Comparison of ENCODE assay signal across 1 cellular context in the genomic region with DNA sequence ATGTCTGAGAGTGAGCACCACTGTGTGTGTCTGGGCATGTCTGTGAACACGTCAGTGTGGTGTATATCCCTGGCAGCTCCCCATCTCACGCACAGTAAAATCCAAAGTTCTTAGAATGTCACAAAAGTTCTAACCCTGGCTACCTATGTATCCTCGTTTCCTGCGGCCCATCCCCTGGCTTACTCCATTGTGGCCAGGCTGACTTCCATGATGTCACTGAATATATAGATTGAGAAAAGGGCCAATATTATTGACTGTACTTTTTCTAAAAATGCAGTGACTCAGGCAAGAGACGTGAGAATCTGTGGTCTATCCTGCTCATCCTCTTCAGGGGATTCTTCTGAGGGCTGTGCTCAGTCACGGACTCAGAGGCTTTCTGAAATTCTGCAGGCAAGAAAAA.
TF ChIP-seq lines count a peak whose summit lies in the region.

No MANE protein-coding gene starts in this region.

TF ChIP-seq in HepG2, 621 proteins besides CTCF, POLR2A, EP300 and RAD21:
- TF ChIP-seq MBNL3 (CRISPR knock-in tag; conservative IDR thresholded peaks at IDR 0.05) (no peak), HNRNPK (IDR thresholded peaks at IDR 0.05; ENCODE audit: low read depth, low read length, poor library complexity, severe bottlenecking) (no peak), FOXO1 (CRISPR knock-in tag; IDR thresholded peaks at IDR 0.05) (no peak), ELF1 (CRISPR knock-in tag; IDR thresholded peaks at IDR 0.05) (no peak), ZNF264 (CRISPR knock-in tag; IDR thresholded peaks at IDR 0.05) (no peak), KLF12 (CRISPR knock-in tag; IDR thresholded peaks at IDR 0.05; ENCODE audit: borderline replicate concordance) (no peak), ZNF713 (CRISPR knock-in tag; IDR thresholded peaks at IDR 0.05) (no peak), MZF1 (CRISPR knock-in tag; IDR thresholded peaks at IDR 0.05; ENCODE audit: borderline replicate concordance) (no peak), ATF7 (IDR thresholded peaks at IDR 0.05) (no peak), ATF7 (CRISPR knock-in tag; IDR thresholded peaks at IDR 0.05) (no peak), PAX8 (CRISPR knock-in tag; IDR thresholded peaks at IDR 0.05; ENCODE audit: borderline replicate concordance) (no peak), CREB1 (IDR thresholded peaks at IDR 0.05) (no peak), CREB1 (CRISPR knock-in tag; IDR thresholded peaks at IDR 0.05) (no peak), NFE2L1 (CRISPR knock-in tag; IDR thresholded peaks at IDR 0.05; ENCODE audit: borderline replicate concordance) (no peak), ZNF746 (CRISPR knock-in tag; IDR thresholded peaks at IDR 0.05) (no peak), SMARCE1 (IDR thresholded peaks at IDR 0.05; ENCODE audit: borderline replicate concordance) (no peak)
- TF ChIP-seq, protein P1, sequence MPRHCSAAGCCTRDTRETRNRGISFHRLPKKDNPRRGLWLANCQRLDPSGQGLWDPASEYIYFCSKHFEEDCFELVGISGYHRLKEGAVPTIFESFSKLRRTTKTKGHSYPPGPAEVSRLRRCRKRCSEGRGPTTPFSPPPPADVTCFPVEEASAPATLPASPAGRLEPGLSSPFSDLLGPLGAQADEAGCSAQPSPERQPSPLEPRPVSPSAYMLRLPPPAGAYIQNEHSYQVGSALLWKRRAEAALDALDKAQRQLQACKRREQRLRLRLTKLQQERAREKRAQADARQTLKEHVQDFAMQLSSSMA (CRISPR knock-in tag; IDR thresholded peaks at IDR 0.05) = no peak
- TF ChIP-seq, protein P2, sequence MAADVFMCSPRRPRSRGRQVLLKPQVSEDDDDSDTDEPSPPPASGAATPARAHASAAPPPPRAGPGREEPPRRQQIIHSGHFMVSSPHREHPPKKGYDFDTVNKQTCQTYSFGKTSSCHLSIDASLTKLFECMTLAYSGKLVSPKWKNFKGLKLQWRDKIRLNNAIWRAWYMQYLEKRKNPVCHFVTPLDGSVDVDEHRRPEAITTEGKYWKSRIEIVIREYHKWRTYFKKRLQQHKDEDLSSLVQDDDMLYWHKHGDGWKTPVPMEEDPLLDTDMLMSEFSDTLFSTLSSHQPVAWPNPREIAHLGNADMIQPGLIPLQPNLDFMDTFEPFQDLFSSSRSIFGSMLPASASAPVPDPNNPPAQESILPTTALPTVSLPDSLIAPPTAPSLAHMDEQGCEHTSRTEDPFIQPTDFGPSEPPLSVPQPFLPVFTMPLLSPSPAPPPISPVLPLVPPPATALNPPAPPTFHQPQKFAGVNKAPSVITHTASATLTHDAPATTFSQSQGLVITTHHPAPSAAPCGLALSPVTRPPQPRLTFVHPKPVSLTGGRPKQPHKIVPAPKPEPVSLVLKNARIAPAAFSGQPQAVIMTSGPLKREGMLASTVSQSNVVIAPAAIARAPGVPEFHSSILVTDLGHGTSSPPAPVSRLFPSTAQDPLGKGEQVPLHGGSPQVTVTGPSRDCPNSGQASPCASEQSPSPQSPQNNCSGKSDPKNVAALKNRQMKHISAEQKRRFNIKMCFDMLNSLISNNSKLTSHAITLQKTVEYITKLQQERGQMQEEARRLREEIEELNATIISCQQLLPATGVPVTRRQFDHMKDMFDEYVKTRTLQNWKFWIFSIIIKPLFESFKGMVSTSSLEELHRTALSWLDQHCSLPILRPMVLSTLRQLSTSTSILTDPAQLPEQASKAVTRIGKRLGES (CRISPR knock-in tag; IDR thresholded peaks at IDR 0.05; ENCODE audit: borderline replicate concordance) = no peak
- TF ChIP-seq, protein P3, sequence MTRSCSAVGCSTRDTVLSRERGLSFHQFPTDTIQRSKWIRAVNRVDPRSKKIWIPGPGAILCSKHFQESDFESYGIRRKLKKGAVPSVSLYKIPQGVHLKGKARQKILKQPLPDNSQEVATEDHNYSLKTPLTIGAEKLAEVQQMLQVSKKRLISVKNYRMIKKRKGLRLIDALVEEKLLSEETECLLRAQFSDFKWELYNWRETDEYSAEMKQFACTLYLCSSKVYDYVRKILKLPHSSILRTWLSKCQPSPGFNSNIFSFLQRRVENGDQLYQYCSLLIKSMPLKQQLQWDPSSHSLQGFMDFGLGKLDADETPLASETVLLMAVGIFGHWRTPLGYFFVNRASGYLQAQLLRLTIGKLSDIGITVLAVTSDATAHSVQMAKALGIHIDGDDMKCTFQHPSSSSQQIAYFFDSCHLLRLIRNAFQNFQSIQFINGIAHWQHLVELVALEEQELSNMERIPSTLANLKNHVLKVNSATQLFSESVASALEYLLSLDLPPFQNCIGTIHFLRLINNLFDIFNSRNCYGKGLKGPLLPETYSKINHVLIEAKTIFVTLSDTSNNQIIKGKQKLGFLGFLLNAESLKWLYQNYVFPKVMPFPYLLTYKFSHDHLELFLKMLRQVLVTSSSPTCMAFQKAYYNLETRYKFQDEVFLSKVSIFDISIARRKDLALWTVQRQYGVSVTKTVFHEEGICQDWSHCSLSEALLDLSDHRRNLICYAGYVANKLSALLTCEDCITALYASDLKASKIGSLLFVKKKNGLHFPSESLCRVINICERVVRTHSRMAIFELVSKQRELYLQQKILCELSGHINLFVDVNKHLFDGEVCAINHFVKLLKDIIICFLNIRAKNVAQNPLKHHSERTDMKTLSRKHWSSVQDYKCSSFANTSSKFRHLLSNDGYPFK (CRISPR knock-in tag; IDR thresholded peaks at IDR 0.05; ENCODE audit: borderline replicate concordance) = no peak
- TF ChIP-seq, protein P4, sequence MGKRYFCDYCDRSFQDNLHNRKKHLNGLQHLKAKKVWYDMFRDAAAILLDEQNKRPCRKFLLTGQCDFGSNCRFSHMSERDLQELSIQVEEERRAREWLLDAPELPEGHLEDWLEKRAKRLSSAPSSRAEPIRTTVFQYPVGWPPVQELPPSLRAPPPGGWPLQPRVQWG (CRISPR knock-in tag; IDR thresholded peaks at IDR 0.05; ENCODE audit: borderline replicate concordance, low read depth) = no peak
